9 cellular contexts compared by ENCODE assay signal in genomic region chr12:49331360-49332222, GRCh38. TPM values are rescaled to one million over a fixed set of nuclear protein-coding genes. Genes with fewer than 3 reads are reported as not detected.
DNase-seq lines count a peak whose midpoint lies in the region; ATAC-seq, FAIRE-seq and TF ChIP-seq lines count a peak whose summit lies in the region.
"Had no signal": no experiment of that assay in that cellular context is flagged by ENCODE, and none has a peak within 500 bp of the region (broad histone marks: within the 10 kb centered on the region; RNA-seq: fewer than 3 reads in every experiment).

No MANE protein-coding gene starts in this region.

- TF ChIP-seq CTCF in right atrium auricular region (IDR thresholded peaks at IDR 0.05) (peak; percentile 66 to 86), retinal pigment epithelial cell (conservative IDR thresholded peaks at IDR 0.05; ENCODE audit: low read depth, low read length) (peak; percentile 88)

- FAIRE-seq in G401.6 (lab: Jason Lieb, UNC), result peak; percentile 95

- H3K27ac ChIP-seq in right atrium auricular region, result no peak overlapping the region

- peaks cover 29% of the 10 kb centered on the region for H3K36me3 ChIP-seq in MG63
- no peaks in the 10 kb centered on the region for H3K36me3 ChIP-seq in right atrium auricular region

- H3K27me3 ChIP-seq in MG63, result no peaks in the 10 kb centered on the region
- peaks cover 17 to 22% of the 10 kb centered on the region in 2 donors for H3K27me3 ChIP-seq in right atrium auricular region

- H3K4me3 ChIP-seq in MG63 (no peak overlapping the region), right atrium auricular region (no peak overlapping the region), retinal pigment epithelial cell (ENCODE audit: low read length) (no peak overlapping the region)

- H3K9me3 ChIP-seq in MG63, result no peaks in the 10 kb centered on the region
- no peaks in the 10 kb centered on the region for H3K9me3 ChIP-seq in right atrium auricular region

- DNase-seq in MG63 (peak; percentile 43), amygdala (lab: John Stamatoyannopoulos, UW) (peak in 42 of 56 donors; percentile 7 to 79 (median 46)), right atrium auricular region (ENCODE audit: low spot score) (peak; percentile 70), retinal pigment epithelial cell (ENCODE audit: low read depth) (no peak), NCI-H1092 treated with DMSO at 0.1 percent for 48 hours (lab: John Stamatoyannopoulos, UW) (no peak)
- DNase-seq: activated T-cell treated with anti-CD3 and anti-CD28 coated beads, Interleukin-2, amount 50 U/mL, for 4 hours had no signal

- ATAC-seq in GM21576 (IDR thresholded peaks at IDR 0.05; ENCODE audit: unreplicated experiment) (no peak), HG03520 (IDR thresholded peaks at IDR 0.05; ENCODE audit: unreplicated experiment) (no peak)

- H3K4me1 ChIP-seq in right atrium auricular region, result peaks cover 0 to 13% of the 10 kb centered on the region in 2 donors

RNA-seq across cellular contexts. Expression of gene C1QL4, which starts 5.4 kb away (rescaled TPM):
- total RNA-seq in MG63 (2014; rRNA removed; shearing (Covaris generic); ENCODE audit: low replicate concordance), result 0.10 TPM in 1 of 2 replicates, not detected in the other
- not detected for total RNA-seq in right atrium auricular region
- total RNA-seq: activated T-cell treated with anti-CD3 and anti-CD28 coated beads, Interleukin-2, amount 50 U/mL, for 4 hours had no signal

RNA-seq across cellular contexts. Expression of gene TROAP, which starts 8.5 kb away (rescaled TPM):
- 24.3 and 37.3 TPM in 2 replicates for total RNA-seq in MG63 (2014; rRNA removed; shearing (Covaris generic); ENCODE audit: low replicate concordance)
- under 1 TPM in 1 of 2 donors, not detected in 1; 0.48 TPM for total RNA-seq in right atrium auricular region

RNA-seq across cellular contexts. Expression of gene DNAJC22, which starts 15.1 kb away (rescaled TPM):
- total RNA-seq in MG63 (2014; rRNA removed; shearing (Covaris generic); ENCODE audit: low replicate concordance), result 3.1 and 6.5 TPM in 2 replicates
- total RNA-seq in right atrium auricular region, result 1 to 10 TPM in 1 of 2 donors, under 1 TPM in 1; 0.93 to 1.2 TPM

RNA-seq across cellular contexts. Expression of gene SPATS2, which starts 35.7 kb away (rescaled TPM):
- total RNA-seq in MG63 (2014; rRNA removed; shearing (Covaris generic); ENCODE audit: low replicate concordance), result 32.5 and 43.8 TPM in 2 replicates
- 1 to 10 TPM; 4.6 to 7.6 TPM for total RNA-seq in right atrium auricular region

RNA-seq across cellular contexts. Expression of gene PRPH, which starts 36.6 kb away (rescaled TPM):
- 5.0 and 7.1 TPM in 2 replicates for total RNA-seq in MG63 (2014; rRNA removed; shearing (Covaris generic); ENCODE audit: low replicate concordance)
- under 1 TPM in 1 of 2 donors, not detected in 1; 0.75 TPM for total RNA-seq in right atrium auricular region
- total RNA-seq: activated T-cell treated with anti-CD3 and anti-CD28 coated beads, Interleukin-2, amount 50 U/mL, for 4 hours had no signal

Comparison
In these comparisons a context has a peak if more than half of its experiments do, and no peak if none do; other contexts are left out.
1. DNase-seq: peak in MG63 (single experiment), amygdala (42 of 56) and right atrium auricular region (single experiment); none in retinal pigment epithelial cell (single experiment) and NCI-H1092 treated with DMSO at 0.1 percent for 48 hours (single experiment).
2. RNA of gene TROAP, which starts 8.5 kb away (total RNA-seq): 24.3 to 37.3 TPM in MG63; 0.48 TPM in right atrium auricular region; every median in the first group is over 10 times any median in the second.